In the genomic region with DNA sequence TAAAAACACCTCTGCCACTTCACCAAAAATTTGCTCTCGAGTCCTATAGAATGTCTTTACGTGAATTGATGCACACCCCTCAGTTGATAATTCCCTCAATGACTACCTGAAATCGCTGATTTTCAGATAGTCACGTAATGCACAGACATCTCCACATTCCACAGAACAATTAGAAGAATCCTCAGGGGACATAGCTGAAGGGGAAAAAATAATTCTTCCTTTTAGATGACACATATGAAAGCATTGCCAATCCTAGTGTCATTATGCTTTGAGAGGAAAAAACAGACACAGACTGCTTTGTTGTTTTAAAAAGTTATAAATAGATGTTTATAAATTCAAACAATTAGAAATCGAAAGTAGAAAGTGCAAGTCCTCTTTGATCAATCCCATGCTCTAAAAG, we compare ENCODE assay signal across 18 cellular contexts.
DNase-seq lines count a peak whose midpoint lies in the region; ATAC-seq and TF ChIP-seq lines count a peak whose summit lies in the region.
"Had no signal": no experiment of that assay in that cellular context is flagged by ENCODE, and none has a peak within 500 bp of the region (broad histone marks: within the 10 kb centered on the region; RNA-seq: fewer than 3 reads in every experiment).

No MANE protein-coding gene starts in this region.

- H3K4me1 ChIP-seq in PC-9 (replicated peaks; ENCODE audit: insufficient read depth), result peaks cover 8% of the 10 kb centered on the region; the same call in 1 of the 2 replicates
- H3K4me1 ChIP-seq: neural progenitor cell had no signal

- H3K4me3 Mint-ChIP-seq in CD4-positive, alpha-beta T cell, result no peak overlapping the region
- H3K4me3 Mint-ChIP-seq: activated naive CD4-positive, alpha-beta T cell treated with anti-CD3 and anti-CD28 coated beads, Interleukin-2, amount 10 ng/mL, durations not matched to agents 7 days and 5 days; neural progenitor cell had no signal

- H3K4me2 ChIP-seq in PC-9, result 0 out of 2 replicates have a peak overlapping the region, but pooled peaks have one; percentile 2
- no peak overlapping the region for H3K4me2 ChIP-seq in neural cell (ENCODE audit: low read length)
- H3K4me2 ChIP-seq: neural progenitor cell had no signal

- POLR2A ChIA-PET in PC-9 (lab: Charles Lee; ENCODE audit: unreplicated experiment), result no interaction called here
- POLR2A ChIA-PET in CD4-positive, alpha-beta T cell (lab: Charles Lee), result no interaction called here

- no peaks in the 10 kb centered on the region for H3K36me3 Mint-ChIP-seq in CD4-positive, alpha-beta T cell (ENCODE audit: low read depth)
- H3K36me3 Mint-ChIP-seq: activated naive CD4-positive, alpha-beta T cell treated with anti-CD3 and anti-CD28 coated beads, Interleukin-2, amount 10 ng/mL, durations not matched to agents 7 days and 5 days; neural progenitor cell had no signal

- no peak overlapping the region for H3K9ac ChIP-seq in neural cell (ENCODE audit: low read length)
- H3K9ac ChIP-seq: neural progenitor cell had no signal

- intact Hi-C loops in PC-9 (cut with micrococcal nuclease; ENCODE audit: unreplicated experiment), result no loop called here
- intact Hi-C loops in CD4-positive, alpha-beta T cell (cut with DNase I, micrococcal nuclease), result no loop called here

- no peak for ATAC-seq in CD4-positive, alpha-beta T cell (ENCODE audit: poor library complexity)

- H3K9me3 ChIP-seq in PC-9 (ENCODE audit: insufficient read depth, low read depth), result no peaks in the 10 kb centered on the region
- no peaks in the 10 kb centered on the region for H3K9me3 ChIP-seq in neural cell (ENCODE audit: low read length)
- H3K9me3 ChIP-seq in CD4-positive, alpha-beta T cell (ENCODE audit: control insufficient read depth, low read length), result no peaks in the 10 kb centered on the region

- peak; percentile 46 for TF ChIP-seq EP300 in neural cell (conservative IDR thresholded peaks at IDR 0.05; ENCODE audit: poor library complexity, severe bottlenecking)

- H3F3A ChIP-seq in PC-9 (ENCODE audit: insufficient read depth, low read depth) (no peaks in the 10 kb centered on the region), neural cell (ENCODE audit: insufficient read depth, low read length, poor library complexity, severe bottlenecking) (no peaks in the 10 kb centered on the region)

- peak in 1 of 2 experiments; percentile 29 for DNase-seq in PC-9
- DNase-seq in dermis blood vessel endothelial cell, result peak; percentile 65
- DNase-seq in SKM-1 (lab: John Stamatoyannopoulos, UW; ENCODE audit: unreplicated experiment), result no peak
- DNase-seq in SIG-M5 treated with dmso at 0.1 percent for 504 hours (lab: John Stamatoyannopoulos, UW; ENCODE audit: unreplicated experiment), result no peak
- no peak for DNase-seq in CD4-positive, alpha-beta T cell
- no peak for DNase-seq in UCSD-AML1 (lab: John Stamatoyannopoulos, UW; ENCODE audit: unreplicated experiment)
- DNase-seq: activated CD4-positive, alpha-beta T cell treated with anti-CD3 and anti-CD28 coated beads, Interleukin-2, amount 50 U/mL, for 1 hour; activated naive CD4-positive, alpha-beta T cell treated with anti-CD3 and anti-CD28 coated beads, Interleukin-2, amount 10 ng/mL, durations not matched to agents 7 days and 5 days; AML-193; effector CD4-positive, alpha-beta T cell; foreskin melanocyte; MM.1S; NCI-H187 treated with DMSO at 0.1 percent for 48 hours; NCI-H524 treated with DMSO at 0.1 percent for 48 hours; stimulated activated CD4-positive, alpha-beta T cell treated with anti-CD3 and anti-CD28 coated beads, Interleukin-1b, Interleukin-23, amount 100 ng/mL, for 48 hours had no signal

- H3K27ac ChIP-seq in C4-2B (0 out of 2 replicates have a peak overlapping the region, but pooled peaks have one; percentile 17), PC-9 (no peak overlapping the region), neural cell (ENCODE audit: low read length) (no peak overlapping the region)
- H3K27ac ChIP-seq in CD4-positive, alpha-beta T cell (ENCODE audit: low read depth, low read length), result no peak overlapping the region
- H3K27ac ChIP-seq: neural progenitor cell had no signal

- H4K20me1 ChIP-seq in PC-9 (ENCODE audit: insufficient read depth) (no peaks in the 10 kb centered on the region), neural cell (ENCODE audit: insufficient read depth) (no peaks in the 10 kb centered on the region)

- CTCF ChIA-PET in PC-9 (lab: Charles Lee), result no interaction called here
- CTCF ChIA-PET in CD4-positive, alpha-beta T cell (lab: Charles Lee), result no interaction called here

- TF ChIP-seq CTCF in C4-2B (conservative IDR thresholded peaks at IDR 0.05) (no peak), PC-9 (conservative IDR thresholded peaks at IDR 0.05) (no peak), neural cell (IDR thresholded peaks at IDR 0.05; ENCODE audit: poor library complexity, severe bottlenecking) (no peak)
- TF ChIP-seq CTCF in CD4-positive, alpha-beta T cell (IDR thresholded peaks at IDR 0.05), result no peak

- peak overlapping the region; percentile 28; the same call in 1 of the 2 replicates for H2AFZ ChIP-seq in PC-9
- H2AFZ ChIP-seq in neural cell (ENCODE audit: low read depth, low read length), result no peak overlapping the region
- H2AFZ ChIP-seq: neural progenitor cell had no signal

- H3K36me3 ChIP-seq in PC-9 (ENCODE audit: low read depth), result no peaks in the 10 kb centered on the region
- H3K36me3 ChIP-seq in neural cell (ENCODE audit: insufficient read depth, low read length), result no peaks in the 10 kb centered on the region
- H3K36me3 ChIP-seq: neural progenitor cell had no signal

- no peak for TF ChIP-seq RAD21 in neural cell (conservative IDR thresholded peaks at IDR 0.05)

- no peak overlapping the region for H3K4me3 ChIP-seq in PC-9
- H3K4me3 ChIP-seq in neural cell (ENCODE audit: low read length), result no peak overlapping the region
- H3K4me3 ChIP-seq: neural progenitor cell had no signal

- H3K27ac Mint-ChIP-seq in CD4-positive, alpha-beta T cell, result no peak overlapping the region
- H3K27ac Mint-ChIP-seq: activated naive CD4-positive, alpha-beta T cell treated with anti-CD3 and anti-CD28 coated beads, Interleukin-2, amount 10 ng/mL, durations not matched to agents 7 days and 5 days; neural progenitor cell had no signal

- no peaks in the 10 kb centered on the region for H3K4me1 Mint-ChIP-seq in CD4-positive, alpha-beta T cell (ENCODE audit: low read depth)
- H3K4me1 Mint-ChIP-seq: activated naive CD4-positive, alpha-beta T cell treated with anti-CD3 and anti-CD28 coated beads, Interleukin-2, amount 10 ng/mL, durations not matched to agents 7 days and 5 days had no signal

- BruUV-seq in PC-9 (replicated peaks; lab: Mats Ljungman, UMichigan), result no TSS peak

- peaks cover 3% of the 10 kb centered on the region for H3K27me3 Mint-ChIP-seq in CD4-positive, alpha-beta T cell
- H3K27me3 Mint-ChIP-seq: activated naive CD4-positive, alpha-beta T cell treated with anti-CD3 and anti-CD28 coated beads, Interleukin-2, amount 10 ng/mL, durations not matched to agents 7 days and 5 days had no signal

- H3K9me3 Mint-ChIP-seq in CD4-positive, alpha-beta T cell, result peaks cover 6% of the 10 kb centered on the region
- H3K9me3 Mint-ChIP-seq: activated naive CD4-positive, alpha-beta T cell treated with anti-CD3 and anti-CD28 coated beads, Interleukin-2, amount 10 ng/mL, durations not matched to agents 7 days and 5 days had no signal

- H3K79me2 ChIP-seq in PC-9 (ENCODE audit: low read depth), result no peaks in the 10 kb centered on the region
- no peaks in the 10 kb centered on the region for H3K79me2 ChIP-seq in neural cell (replicated peaks; ENCODE audit: insufficient read depth, low read length)

- H3K9me2 ChIP-seq in PC-9 (ENCODE audit: insufficient read depth) (no peaks in the 10 kb centered on the region), neural cell (ENCODE audit: insufficient read depth, low read length) (no peaks in the 10 kb centered on the region)

- H3K27me3 ChIP-seq in PC-9 (ENCODE audit: insufficient read depth, low read depth) (no peaks in the 10 kb centered on the region), neural cell (ENCODE audit: insufficient read depth, low read depth, low read length) (no peaks in the 10 kb centered on the region)
- H3K27me3 ChIP-seq in CD4-positive, alpha-beta T cell (ENCODE audit: control insufficient read depth, insufficient read depth, low read length), result no peaks in the 10 kb centered on the region
- H3K27me3 ChIP-seq: neural progenitor cell had no signal

TF ChIP-seq in neural cell, 6 proteins besides CTCF, POLR2A, EP300 and RAD21:
- TF ChIP-seq MXI1 (conservative IDR thresholded peaks at IDR 0.05; ENCODE audit: poor library complexity, severe bottlenecking), result no peak
- TF ChIP-seq, protein P1, sequence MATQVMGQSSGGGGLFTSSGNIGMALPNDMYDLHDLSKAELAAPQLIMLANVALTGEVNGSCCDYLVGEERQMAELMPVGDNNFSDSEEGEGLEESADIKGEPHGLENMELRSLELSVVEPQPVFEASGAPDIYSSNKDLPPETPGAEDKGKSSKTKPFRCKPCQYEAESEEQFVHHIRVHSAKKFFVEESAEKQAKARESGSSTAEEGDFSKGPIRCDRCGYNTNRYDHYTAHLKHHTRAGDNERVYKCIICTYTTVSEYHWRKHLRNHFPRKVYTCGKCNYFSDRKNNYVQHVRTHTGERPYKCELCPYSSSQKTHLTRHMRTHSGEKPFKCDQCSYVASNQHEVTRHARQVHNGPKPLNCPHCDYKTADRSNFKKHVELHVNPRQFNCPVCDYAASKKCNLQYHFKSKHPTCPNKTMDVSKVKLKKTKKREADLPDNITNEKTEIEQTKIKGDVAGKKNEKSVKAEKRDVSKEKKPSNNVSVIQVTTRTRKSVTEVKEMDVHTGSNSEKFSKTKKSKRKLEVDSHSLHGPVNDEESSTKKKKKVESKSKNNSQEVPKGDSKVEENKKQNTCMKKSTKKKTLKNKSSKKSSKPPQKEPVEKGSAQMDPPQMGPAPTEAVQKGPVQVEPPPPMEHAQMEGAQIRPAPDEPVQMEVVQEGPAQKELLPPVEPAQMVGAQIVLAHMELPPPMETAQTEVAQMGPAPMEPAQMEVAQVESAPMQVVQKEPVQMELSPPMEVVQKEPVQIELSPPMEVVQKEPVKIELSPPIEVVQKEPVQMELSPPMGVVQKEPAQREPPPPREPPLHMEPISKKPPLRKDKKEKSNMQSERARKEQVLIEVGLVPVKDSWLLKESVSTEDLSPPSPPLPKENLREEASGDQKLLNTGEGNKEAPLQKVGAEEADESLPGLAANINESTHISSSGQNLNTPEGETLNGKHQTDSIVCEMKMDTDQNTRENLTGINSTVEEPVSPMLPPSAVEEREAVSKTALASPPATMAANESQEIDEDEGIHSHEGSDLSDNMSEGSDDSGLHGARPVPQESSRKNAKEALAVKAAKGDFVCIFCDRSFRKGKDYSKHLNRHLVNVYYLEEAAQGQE (IDR thresholded peaks at IDR 0.05; ENCODE audit: borderline replicate concordance), result peak; percentile 27
- peak; percentile 60 for TF ChIP-seq POLR2AphosphoS5 (IDR thresholded peaks at IDR 0.05)
TF ChIP-seq in neural cell: peak in this region for 2.
